23 cellular contexts compared by ENCODE assay signal in genomic region chr9:123739902-123740301, GRCh38.
"Had no signal": no experiment of that assay in that cellular context is flagged by ENCODE, and none has a peak within 500 bp of the region (broad histone marks: within the 10 kb centered on the region; RNA-seq: fewer than 3 reads in every experiment).

No MANE protein-coding gene starts in this region.

- H3K27me3 ChIP-seq: ascending aorta, body of pancreas, MG63, Peyer's patch had no signal

- H3K27ac ChIP-seq: ascending aorta, body of pancreas, Peyer's patch had no signal

- H3K4me3 Mint-ChIP-seq: activated CD8-positive, alpha-beta T cell treated with anti-CD3 and anti-CD28 coated beads for 36 hours; activated T-cell treated with anti-CD3 and anti-CD28 coated beads, Interleukin-2, amount 50 U/mL, for 72 hours; central memory CD8-positive, alpha-beta T cell; T-helper 1 cell treated with Interleukin-12 subunit alpha and Interleukin-12 subunit beta and Interleukin-4 antibody, amounts not matched to agents 30 μg/mL and 1 μg/mL, for 36 hours had no signal

- H3K9me3 ChIP-seq: ascending aorta, body of pancreas, MG63, Peyer's patch had no signal

- H3K4me3 ChIP-seq: ascending aorta, body of pancreas, MG63, Peyer's patch had no signal

- H3K4me1 Mint-ChIP-seq: central memory CD8-positive, alpha-beta T cell had no signal

- DNase-seq: activated CD4-positive, alpha-beta T cell treated with anti-CD3 and anti-CD28 coated beads for 4 hours; activated CD8-positive, alpha-beta memory T cell treated with anti-CD3 and anti-CD28 coated beads, Interleukin-2, amount 50 U/mL, for 4 hours; activated CD8-positive, alpha-beta T cell treated with anti-CD3 and anti-CD28 coated beads for 36 hours; activated naive CD4-positive, alpha-beta T cell treated with anti-CD3 and anti-CD28 coated beads, Interleukin-2, amount 50 U/mL, for 16 hours; activated T-cell treated with anti-CD3 and anti-CD28 coated beads, Interleukin-2, amount 50 U/mL, for 72 hours; amniotic stem cell; body of pancreas; MG63; MV-4-11; NCI-H1092 treated with DMSO at 0.1 percent for 48 hours; NCI-H1417 treated with DMSO at 0.1 percent for 48 hours; NCI-H1694; NCI-H2029; NCI-H2171; NCI-H2227 treated with DMSO at 0.1 percent for 48 hours; NCI-H446 treated with DMSO at 0.1 percent for 48 hours; NCI-H526 treated with DMSO at 0.1 percent for 48 hours; Peyer's patch; SHP77 treated with DMSO at 0.1 percent for 48 hours had no signal

- ATAC-seq: activated CD4-positive, CD25-positive, alpha-beta regulatory T cell treated with anti-CD3 and anti-CD28 coated beads, Interleukin-2, amount 50 U/mL, for 24 hours; activated CD8-positive, alpha-beta T cell treated with anti-CD3 and anti-CD28 coated beads for 36 hours; activated T-cell treated with anti-CD3 and anti-CD28 coated beads, Interleukin-2, amount 50 U/mL, for 72 hours; body of pancreas had no signal

- H3K36me3 ChIP-seq: ascending aorta, MG63, Peyer's patch had no signal

- H3K9me3 Mint-ChIP-seq: activated CD8-positive, alpha-beta T cell treated with anti-CD3 and anti-CD28 coated beads for 36 hours; activated T-cell treated with anti-CD3 and anti-CD28 coated beads, Interleukin-2, amount 50 U/mL, for 72 hours; central memory CD8-positive, alpha-beta T cell; T-helper 1 cell treated with Interleukin-12 subunit alpha and Interleukin-12 subunit beta and Interleukin-4 antibody, amounts not matched to agents 30 μg/mL and 1 μg/mL, for 36 hours had no signal

- H3K27ac Mint-ChIP-seq: activated CD8-positive, alpha-beta T cell treated with anti-CD3 and anti-CD28 coated beads for 36 hours; activated T-cell treated with anti-CD3 and anti-CD28 coated beads, Interleukin-2, amount 50 U/mL, for 72 hours; T-helper 1 cell treated with Interleukin-12 subunit alpha and Interleukin-12 subunit beta and Interleukin-4 antibody, amounts not matched to agents 30 μg/mL and 1 μg/mL, for 36 hours had no signal

- H3K27me3 Mint-ChIP-seq: activated CD8-positive, alpha-beta T cell treated with anti-CD3 and anti-CD28 coated beads for 36 hours; central memory CD8-positive, alpha-beta T cell had no signal
